19 cellular contexts compared by ENCODE assay signal in the genomic region with DNA sequence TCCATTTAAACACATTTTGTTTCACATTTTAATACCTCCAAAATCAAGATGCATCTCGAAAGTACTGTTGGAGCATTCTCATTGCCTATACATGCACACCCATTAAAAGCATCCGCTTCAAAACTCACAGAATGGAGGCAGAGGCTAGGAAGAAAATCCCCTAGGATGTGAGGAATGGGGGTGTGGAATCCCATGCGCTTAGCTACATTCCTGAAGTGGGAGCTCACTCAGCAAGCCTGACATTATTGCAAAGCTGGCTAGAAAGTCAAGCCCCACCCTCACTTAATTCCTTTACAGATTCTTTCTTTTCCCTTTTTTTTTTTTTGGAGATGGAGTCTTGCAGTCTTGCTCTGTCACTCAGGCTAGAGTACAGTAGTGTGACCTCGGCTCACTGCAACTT. TPM values are rescaled to one million over a fixed set of nuclear protein-coding genes. Genes with fewer than 3 reads are reported as not detected.
DNase-seq lines count a peak whose midpoint lies in the region; ATAC-seq and TF ChIP-seq lines count a peak whose summit lies in the region.
"Had no signal": no experiment of that assay in that cellular context is flagged by ENCODE, and none has a peak within 500 bp of the region (broad histone marks: within the 10 kb centered on the region; RNA-seq: fewer than 3 reads in every experiment).

No MANE protein-coding gene starts in this region.

- no peaks in the 10 kb centered on the region for H4K20me1 ChIP-seq in mammary epithelial cell (ENCODE audit: insufficient read depth, low read length)

- CTCF ChIA-PET in mammary epithelial cell (lab: Charles Lee; ENCODE audit: low non-redundant PET), result interaction anchor here (1.0 kb wide), 1 partner anchor 139 kb away, joined by 3 read pairs; no protein-coding TSS in a partner anchor
- CTCF ChIA-PET in MCF 10A (lab: Yijun Ruan, JAX), result interaction anchor here (0.7 to 4.4 kb wide), 5 partner anchors 40 to 1376 kb away, joined by 3 to 31 read pairs (median 4); no protein-coding TSS in a partner anchor

- dilution Hi-C loops in mammary epithelial cell (cut with HindIII; ENCODE audit: low sequenced_read_pairs), result no loop called here

- POLR2A ChIA-PET in MCF 10A (lab: Yijun Ruan, JAX), result interaction anchor here (1.2 kb wide), 1 partner anchor 138 kb away, joined by 3 read pairs; no protein-coding TSS in a partner anchor

- intact Hi-C loops in mammary epithelial cell (cut with micrococcal nuclease), result loop anchor here (1.0 kb wide), 1 partner anchor 114 kb away; no protein-coding TSS in a partner anchor
- intact Hi-C loops in MCF 10A (cut with micrococcal nuclease), result no loop called here
- intact Hi-C loops in vagina (cut with DNase I), result loop anchor here (5.0 to 10.0 kb wide), 3 partner anchors 66 to 556 kb away; a partner anchor contains a TSS

- BruUV-seq in mammary epithelial cell (replicated peaks; lab: Mats Ljungman, UMichigan), result no TSS peak
- BruUV-seq in MCF 10A (replicated peaks; lab: Mats Ljungman, UMichigan), result no TSS peak

- TF ChIP-seq POLR2A in vagina (IDR thresholded peaks at IDR 0.05), result no peak

- no peak overlapping the region for H3K9ac ChIP-seq in mammary epithelial cell (ENCODE audit: insufficient read depth, low read length)

- no peak overlapping the region for H3K4me3 Mint-ChIP-seq in MCF 10A (ENCODE audit: unreplicated experiment)

- DNase-seq in mammary epithelial cell, result peak; percentile 46
- DNase-seq in MCF 10A (ENCODE audit: unreplicated experiment), result no peak
- DNase-seq in SJSA1 (ENCODE audit: low read depth in 1 of 2, low spot score in 2 of 2), result peak; percentile 71 to 80
- peak; percentile 70 for DNase-seq in fibroblast of villous mesenchyme (ENCODE audit: low read depth)
- no peak for DNase-seq in vagina (ENCODE audit: extremely low spot score in 2 of 2)
- DNase-seq in stimulated activated CD4-positive, alpha-beta T cell treated with anti-CD3 and anti-CD28 coated beads, Interleukin-4, amount 100 ng/mL, for 4 hours, result no peak
- DNase-seq in NCI-H2171 (lab: John Stamatoyannopoulos, UW), result no peak
- DNase-seq: activated CD4-positive, alpha-beta T cell treated with anti-CD3 and anti-CD28 coated beads, Interleukin-2, amount 50 U/mL, for 1 hour; activated effector memory CD4-positive, alpha-beta T cell treated with anti-CD3 and anti-CD28 coated beads, Interleukin-2, amount 50 U/mL, for 16 hours; DMS79 treated with DMSO at 0.1 percent for 48 hours; NCI-H1694; pancreas; substantia nigra had no signal

- H3K79me2 ChIP-seq in mammary epithelial cell (ENCODE audit: insufficient read depth, low read length), result peaks cover 4% of the 10 kb centered on the region

- WGBS in mammary epithelial cell (ENCODE audit: low coverage, missing lambda C conversion rate), result 42% methylated on average over 4 of the region's 4 CpGs

- in situ Hi-C loops in mammary epithelial cell (cut with MboI; ENCODE audit: low sequenced_read_pairs in 2 of 2), result loop anchor here (5.0 to 25.0 kb wide), 5 partner anchors 136 to 556 kb away; a partner anchor contains a TSS

- H3K27ac ChIP-seq in mammary epithelial cell (ENCODE audit: insufficient read depth, low read depth, low read length) (no peak overlapping the region), SJSA1 (peak overlapping the region; percentile 53), vagina (no peak overlapping the region)
- H3K27ac ChIP-seq: 22Rv1, gastroesophageal sphincter, pancreas had no signal

- H3K4me3 ChIP-seq in mammary epithelial cell (replicated peaks in 1 of 3; ENCODE audit: insufficient read depth in 1 of 3, low read depth in 2 of 3, low read length in 3 of 3), result no peak overlapping the region
- H3K4me3 ChIP-seq in SJSA1, result no peak overlapping the region
- no peak overlapping the region for H3K4me3 ChIP-seq in fibroblast of villous mesenchyme (ENCODE audit: low read depth, low read length)
- no peak overlapping the region for H3K4me3 ChIP-seq in vagina
- H3K4me3 ChIP-seq: gastroesophageal sphincter, pancreas had no signal

- H3K9me3 Mint-ChIP-seq in MCF 10A (ENCODE audit: unreplicated experiment), result no peaks in the 10 kb centered on the region

- H3K27me3 ChIP-seq in mammary epithelial cell (ENCODE audit: insufficient read depth, low read length) (no peaks in the 10 kb centered on the region), SJSA1 (replicated peaks) (no peaks in the 10 kb centered on the region), vagina (no peaks in the 10 kb centered on the region)

- peaks cover 6% of the 10 kb centered on the region for H3K36me3 Mint-ChIP-seq in MCF 10A (ENCODE audit: insufficient read depth, unreplicated experiment)

- H3K4me2 ChIP-seq in mammary epithelial cell (ENCODE audit: insufficient read depth, low read depth, low read length), result no peak overlapping the region

- H3K4me1 Mint-ChIP-seq in MCF 10A (ENCODE audit: insufficient read depth, unreplicated experiment), result peaks cover 13% of the 10 kb centered on the region

- no peak for TF ChIP-seq CTCF in mammary epithelial cell (conservative IDR thresholded peaks at IDR 0.05 in 1 of 2, IDR thresholded peaks at IDR 0.05 in 1 of 2; ENCODE audit: extremely low read depth in 1 of 2, insufficient read depth in 1 of 2, low read depth in 1 of 2, low read length in 2 of 2)
- no peak for TF ChIP-seq CTCF in MCF 10A (IDR thresholded peaks at IDR 0.05; ENCODE audit: unreplicated experiment)
- TF ChIP-seq CTCF in fibroblast of villous mesenchyme (IDR thresholded peaks at IDR 0.05; ENCODE audit: insufficient read depth, low read depth, low read length), result no peak
- no peak for TF ChIP-seq CTCF in vagina (IDR thresholded peaks at IDR 0.05)

- no peaks in the 10 kb centered on the region for H3K27me3 Mint-ChIP-seq in MCF 10A (ENCODE audit: insufficient read depth, unreplicated experiment)

- H3K36me3 ChIP-seq in mammary epithelial cell (ENCODE audit: insufficient read depth, low read length), result no peaks in the 10 kb centered on the region
- no peaks in the 10 kb centered on the region for H3K36me3 ChIP-seq in SJSA1
- no peaks in the 10 kb centered on the region for H3K36me3 ChIP-seq in vagina
- H3K36me3 ChIP-seq: gastroesophageal sphincter, pancreas had no signal

- H2AFZ ChIP-seq in mammary epithelial cell (ENCODE audit: low read depth, low read length), result no peak overlapping the region

- no peaks in the 10 kb centered on the region for H3K9me3 ChIP-seq in mammary epithelial cell (replicated peaks; ENCODE audit: insufficient read depth, low read length)
- no peaks in the 10 kb centered on the region for H3K9me3 ChIP-seq in SJSA1 (replicated peaks)
- no peaks in the 10 kb centered on the region for H3K9me3 ChIP-seq in vagina
- H3K9me3 ChIP-seq: pancreas had no signal

- ATAC-seq in HG03439 (IDR thresholded peaks at IDR 0.05; ENCODE audit: unreplicated experiment), result no peak
- ATAC-seq: gastroesophageal sphincter, pancreas had no signal

- H3K27ac Mint-ChIP-seq in MCF 10A (ENCODE audit: low read depth, unreplicated experiment), result no peak overlapping the region

- H3K4me1 ChIP-seq in mammary epithelial cell (ENCODE audit: insufficient read depth, low read length) (no peaks in the 10 kb centered on the region), SJSA1 (replicated peaks) (peaks cover 16% of the 10 kb centered on the region), vagina (peaks cover 5% of the 10 kb centered on the region)
- H3K4me1 ChIP-seq: pancreas had no signal

RNA-seq across cellular contexts. Expression of a gene that starts 4.6 kb away (rescaled TPM):
- total RNA-seq in mammary epithelial cell, result 10 to 100 TPM; 57.3 to 59.5 TPM
- polyA plus RNA-seq in mammary epithelial cell, result 90.5 TPM
- 28.6 TPM for polyA minus RNA-seq in mammary epithelial cell
- total RNA-seq in MCF 10A (2022), result 48.1 and 53.7 TPM in 2 replicates
- total RNA-seq in SJSA1 (2014; rRNA removed; shearing (Covaris generic)), result 133 and 162 TPM in 2 replicates
- 94.1 TPM in 2 replicates for total RNA-seq in fibroblast of villous mesenchyme
- total RNA-seq in vagina, result 57.2 TPM

RNA-seq across cellular contexts. Expression of a gene that starts 7.3 kb away (rescaled TPM):
- total RNA-seq in mammary epithelial cell (not detected), MCF 10A (2022) (not detected in 2 replicates), fibroblast of villous mesenchyme (not detected in 2 replicates), vagina (not detected)
- not detected for polyA plus RNA-seq in mammary epithelial cell
- not detected for polyA minus RNA-seq in mammary epithelial cell
- total RNA-seq in SJSA1 (2014; rRNA removed; shearing (Covaris generic)), result not detected in 2 replicates
- total RNA-seq: gastroesophageal sphincter; HT-29; lower leg skin; pancreas; T-helper 1 cell treated with Interleukin-12 subunit alpha and Interleukin-12 subunit beta and Interleukin-4 antibody, amounts not matched to agents 30 ng/mL and 1 ng/mL, for 36 hours had no signal
- polyA plus RNA-seq: pancreas had no signal

RNA-seq across cellular contexts. Expression of a gene that starts 17.1 kb away (rescaled TPM):
- total RNA-seq in mammary epithelial cell (10 to 100 TPM; 60.7 to 66.1 TPM), MCF 10A (2022) (53.8 and 62.1 TPM in 2 replicates), fibroblast of villous mesenchyme (60.6 and 78.6 TPM in 2 replicates), vagina (84.5 TPM)
- polyA plus RNA-seq in mammary epithelial cell, result 74.9 TPM
- polyA minus RNA-seq in mammary epithelial cell, result 70.4 TPM
- total RNA-seq in SJSA1 (2014; rRNA removed; shearing (Covaris generic)), result 65.6 and 103 TPM in 2 replicates

RNA-seq across cellular contexts. Expression of a gene that starts 37.1 kb away (rescaled TPM):
- total RNA-seq in mammary epithelial cell, result under 1 TPM; under 0.01 to 0.28 TPM
- 0.03 TPM for polyA plus RNA-seq in mammary epithelial cell
- not detected for polyA minus RNA-seq in mammary epithelial cell
- total RNA-seq in MCF 10A (2022), result 0.49 TPM in 1 of 2 replicates, not detected in the other
- total RNA-seq in SJSA1 (2014; rRNA removed; shearing (Covaris generic)), result not detected in 2 replicates
- not detected in 2 replicates for total RNA-seq in fibroblast of villous mesenchyme
- 0.74 TPM for total RNA-seq in vagina

Comparison
In these comparisons a context has a peak if more than half of its experiments do, and no peak if none do; other contexts are left out.
1. DNase-seq: peak in mammary epithelial cell (single experiment), SJSA1 (2 of 2) and fibroblast of villous mesenchyme (single experiment); none in MCF 10A (single experiment), vagina (0 of 2), stimulated activated CD4-positive, alpha-beta T cell treated with anti-CD3 and anti-CD28 coated beads, Interleukin-4, amount 100 ng/mL, for 4 hours (0 of 2) and NCI-H2171 (single experiment).